ENCODE assay signal across 1 cellular context in genomic region chr1:234533034-234533571, GRCh38.
TF ChIP-seq lines count a peak whose summit lies in the region.

No MANE protein-coding gene starts in this region.

TF ChIP-seq in H1, 55 proteins besides CTCF, POLR2A, EP300 and RAD21:
- TF ChIP-seq GTF2F1 (IDR thresholded peaks at IDR 0.05; ENCODE audit: borderline replicate concordance, low read depth, low read length) (no peak), ZNF274 (IDR thresholded peaks at IDR 0.05; ENCODE audit: borderline replicate concordance, extremely low read depth, low read length) (no peak), SIX5 (IDR thresholded peaks at IDR 0.05; ENCODE audit: low read depth, low read length) (no peak), CBX8 (IDR thresholded peaks at IDR 0.05; ENCODE audit: borderline replicate concordance, low read depth, low read length) (no peak), TAF1 (IDR thresholded peaks at IDR 0.05; ENCODE audit: low read depth, low read length) (no peak), GABPA (IDR thresholded peaks at IDR 0.05; ENCODE audit: borderline replicate concordance, insufficient read depth, low read length) (no peak), YY1 (IDR thresholded peaks at IDR 0.05; ENCODE audit: low read depth, low read length) (no peak), CHD1 (IDR thresholded peaks at IDR 0.05; ENCODE audit: low read depth, low read length) (no peak), CHD7 (IDR thresholded peaks at IDR 0.05; ENCODE audit: insufficient replicate concordance, low read length) (no peak), TCF12 (IDR thresholded peaks at IDR 0.05; ENCODE audit: low read depth, low read length) (no peak), CHD2 (IDR thresholded peaks at IDR 0.05; ENCODE audit: low read length) (no peak)
